In genomic region chr11:67391304-67392181, GRCh38 we compare ENCODE assay signal across 1 cellular context.
TF ChIP-seq lines count a peak whose summit lies in the region.

Gene RAD9A (plus strand): TSS chr11:67391986. CDS start chr11:67392045, 59 bp downstream.

TF ChIP-seq in GM12878, 131 proteins besides CTCF, POLR2A, EP300 and RAD21 (continued from another document):
- TF ChIP-seq ZNF592 (IDR thresholded peaks at IDR 0.05) (no peak), MEF2B (IDR thresholded peaks at IDR 0.05; ENCODE audit: partially characterized antibody, poor library complexity, severe bottlenecking) (peak; percentile 91), SPI1 (IDR thresholded peaks at IDR 0.05; ENCODE audit: borderline replicate concordance, insufficient read depth, low read depth, low read length) (no peak), ELK1 (IDR thresholded peaks at IDR 0.05; ENCODE audit: low read depth, low read length) (no peak), E4F1 (IDR thresholded peaks at IDR 0.05; ENCODE audit: borderline replicate concordance, partially characterized antibody) (no peak), USF1 (IDR thresholded peaks at IDR 0.05; ENCODE audit: borderline replicate concordance, extremely low read length, insufficient read depth, low read depth, low read length) (peak; percentile 100), ZNF207 (IDR thresholded peaks at IDR 0.05; ENCODE audit: borderline replicate concordance) (0 out of 2 replicates have a peak, but pooled peaks have one; percentile 73), KLF5 (IDR thresholded peaks at IDR 0.05; ENCODE audit: partially characterized antibody) (peak; percentile 40), USF2 (IDR thresholded peaks at IDR 0.05; ENCODE audit: borderline replicate concordance, low read depth, low read length) (peak; percentile 99), FOXK2 (IDR thresholded peaks at IDR 0.05) (peak; percentile 50; the same call in 1 of the 2 replicates), SKIL (IDR thresholded peaks at IDR 0.05; ENCODE audit: low read depth, poor library complexity, severe bottlenecking) (no peak), LARP7 (IDR thresholded peaks at IDR 0.05) (peak; percentile 86), TCF3 (IDR thresholded peaks at IDR 0.05; ENCODE audit: borderline replicate concordance, insufficient read depth, low read depth, low read length) (peak; percentile 90; the same call in 1 of the 2 replicates), BMI1 (IDR thresholded peaks at IDR 0.05; ENCODE audit: borderline replicate concordance) (no peak), IRF3 (IDR thresholded peaks at IDR 0.05) (peak; percentile 80; the same call in 1 of the 2 replicates), PKNOX1 (IDR thresholded peaks at IDR 0.05) (no peak), RELA (IDR thresholded peaks at IDR 0.05; ENCODE audit: borderline replicate concordance, partially characterized antibody) (peak; percentile 99), ATF3 (IDR thresholded peaks at IDR 0.05; ENCODE audit: borderline replicate concordance, extremely low read depth, low read depth, low read length) (peak; percentile 99), ZSCAN29 (IDR thresholded peaks at IDR 0.05) (no peak), ZBTB4 (CRISPR knock-in tag; IDR thresholded peaks at IDR 0.05) (peak; percentile 92), SMAD1 (IDR thresholded peaks at IDR 0.05; ENCODE audit: low read depth, partially characterized antibody) (no peak), BACH1 (IDR thresholded peaks at IDR 0.05; ENCODE audit: borderline replicate concordance) (peak; percentile 80; the same call in 1 of the 2 replicates), RBBP5 (conservative IDR thresholded peaks at IDR 0.05) (no peak), MTA2 (IDR thresholded peaks at IDR 0.05; ENCODE audit: low read depth) (no peak), CREM (IDR thresholded peaks at IDR 0.05; ENCODE audit: low read depth) (peak; percentile 79), GATAD2B (conservative IDR thresholded peaks at IDR 0.05; ENCODE audit: low read depth) (peak; percentile 66; the same call in 1 of the 2 replicates)
TF ChIP-seq in GM12878: peak in this region for 49.
